In the genomic region with DNA sequence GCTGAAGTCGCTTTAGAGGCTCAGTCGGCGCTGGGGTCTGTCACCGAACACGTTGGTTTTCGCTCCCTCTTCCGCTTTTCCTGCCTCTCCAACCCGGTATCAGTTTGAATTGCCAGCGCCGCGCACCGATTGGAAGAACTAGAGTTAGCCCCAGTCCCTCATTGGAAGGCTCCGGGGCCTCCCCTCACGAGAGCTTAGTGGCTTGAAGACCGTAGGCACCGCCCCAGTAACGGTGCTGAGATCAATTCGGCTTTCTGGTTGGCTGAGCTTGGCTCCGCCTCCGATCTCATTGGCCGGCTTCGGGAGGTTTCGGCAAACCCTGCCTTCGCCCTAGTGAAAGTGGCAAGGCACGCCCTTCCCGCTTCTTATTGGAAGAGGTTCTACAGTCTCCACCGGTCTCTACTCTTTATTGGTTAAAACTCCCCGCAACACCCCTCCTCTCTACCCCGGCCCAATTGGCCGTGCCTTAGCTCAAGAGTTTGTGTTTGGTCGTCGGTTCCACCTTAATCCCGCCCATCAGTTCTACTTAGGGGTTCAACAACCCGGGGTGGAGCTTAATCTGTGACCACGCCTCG, we compare ENCODE assay signal across 8 cellular contexts. TPM values are rescaled to one million over a fixed set of nuclear protein-coding genes. Genes with fewer than 3 reads are reported as not detected.
A peak's percentile ranks its signal among the peaks of the same experiment; 100 is the strongest.
DNase-seq lines count a peak whose midpoint lies in the region; ATAC-seq and TF ChIP-seq lines count a peak whose summit lies in the region.
"Not testable (repeated sequence)": the region's sequence is repeated elsewhere in the genome, so short reads cannot be mapped to it uniquely, and the experiment has no call there.

FAM72A (minus strand) TSS at position 51 of the 575 bp plus-strand sequence. CDS start 814 bp downstream, outside the sequence.

- ATAC-seq in GM19397 (IDR thresholded peaks at IDR 0.05; ENCODE audit: unreplicated experiment) (peak; percentile 83), HG03469 (IDR thresholded peaks at IDR 0.05; ENCODE audit: unreplicated experiment) (peak; percentile 83)
- peak; percentile 85 for ATAC-seq in central memory CD8-positive, alpha-beta T cell (replicated peaks; ENCODE audit: extremely low read depth, poor library complexity, severe bottlenecking)

- H3K4me1 Mint-ChIP-seq in central memory CD8-positive, alpha-beta T cell, result not testable (repeated sequence)

- not testable (repeated sequence) for H3K9me3 Mint-ChIP-seq in central memory CD8-positive, alpha-beta T cell

- not testable (repeated sequence) for H3K36me3 Mint-ChIP-seq in central memory CD8-positive, alpha-beta T cell (ENCODE audit: insufficient read depth)

- not testable (repeated sequence) for H3K36me3 ChIP-seq in kidney epithelial cell (ENCODE audit: control insufficient read depth, insufficient read depth, low read length)

- peak within 1 kb of the TSS; percentile 82 for H3K4me3 Mint-ChIP-seq in central memory CD8-positive, alpha-beta T cell

- DNase-seq in AG10803 (ENCODE audit: low read depth), result peak; percentile 100
- peak; percentile 98 for DNase-seq in NCI-H510A treated with DMSO at 0.1 percent for 48 hours (lab: John Stamatoyannopoulos, UW)
- DNase-seq in activated CD4-positive, alpha-beta T cell treated with anti-CD3 and anti-CD28 coated beads for 1 hour, result peak; percentile 93
- DNase-seq in central memory CD8-positive, alpha-beta T cell (ENCODE audit: low spot score in 2 of 2), result peak; percentile 86 to 98
- peak; percentile 99 for DNase-seq in kidney epithelial cell (ENCODE audit: low read depth)
- DNase-seq in stimulated activated CD4-positive, alpha-beta T cell treated with anti-CD3 and anti-CD28 coated beads, Interleukin-15, amount 100 ng/mL, for 1 hour (ENCODE audit: low read depth in 1 of 2, low spot score in 1 of 2), result peak; percentile 84 to 92

- TF ChIP-seq CTCF in AG10803 (conservative IDR thresholded peaks at IDR 0.05; ENCODE audit: low read length); kidney epithelial cell (IDR thresholded peaks at IDR 0.05; ENCODE audit: insufficient read depth, low read length, poor library complexity, severe bottlenecking): not testable (repeated sequence)

- peak within 1 kb of the TSS; percentile 63 for H3K27ac Mint-ChIP-seq in central memory CD8-positive, alpha-beta T cell (ENCODE audit: low read depth)

- H3K27me3 Mint-ChIP-seq in central memory CD8-positive, alpha-beta T cell, result not testable (repeated sequence)

- not testable (repeated sequence) for H3K27me3 ChIP-seq in kidney epithelial cell (ENCODE audit: control insufficient read depth, insufficient read depth, low read length)

- H3K4me3 ChIP-seq in AG10803 (ENCODE audit: low read length) (peak within 1 kb of the TSS; percentile 58), kidney epithelial cell (ENCODE audit: low read depth, low read length) (peak within 1 kb of the TSS; percentile 51)

RNA-seq across cellular contexts. Expression of gene FAM72A, which starts in this region (rescaled TPM):
- total RNA-seq in kidney epithelial cell, result 1.6 and 2.7 TPM in 2 replicates

Comparison
In these comparisons a context has a peak if more than half of its experiments do, and no peak if none do; other contexts are left out.
1. Peak in every context shown above with its lines: DNase-seq, ATAC-seq and H3K4me3 ChIP-seq.